Comparison of ENCODE assay signal across 18 cellular contexts in the genomic region with DNA sequence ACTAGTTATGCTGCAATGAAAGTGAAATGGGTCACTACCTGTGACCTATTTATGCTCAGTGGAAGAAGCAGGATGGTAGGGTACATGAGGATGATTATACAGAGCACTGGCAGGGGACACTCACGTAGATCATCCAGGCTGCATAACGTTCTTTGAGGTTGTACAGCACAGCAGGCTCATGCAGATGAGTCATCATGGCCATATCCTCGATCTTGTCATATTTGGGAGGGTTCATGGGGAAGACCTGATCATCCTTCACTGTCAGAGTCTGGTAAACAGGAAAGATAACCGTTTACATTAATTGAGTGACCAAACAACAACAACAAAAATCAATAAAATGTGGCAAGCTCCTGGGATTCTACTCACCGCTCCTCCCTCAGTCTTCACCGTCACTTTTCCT. TPM values are rescaled to one million over a fixed set of nuclear protein-coding genes. Genes with fewer than 3 reads are reported as not detected.
"Had no signal": no experiment of that assay in that cellular context is flagged by ENCODE, and none has a peak within 500 bp of the region (broad histone marks: within the 10 kb centered on the region; RNA-seq: fewer than 3 reads in every experiment).

No MANE protein-coding gene starts in this region.

- H3K79me2 ChIP-seq: hepatocyte, parathyroid adenoma had no signal

- H2AFZ ChIP-seq: hepatocyte, parathyroid adenoma had no signal

- H3K4me1 Mint-ChIP-seq: activated CD8-positive, alpha-beta memory T cell treated with anti-CD3 and anti-CD28 coated beads, Interleukin-2, amount 10 ng/mL, durations not matched to agents 7 days and 5 days; stimulated activated effector memory CD8-positive, alpha-beta T cell treated with anti-CD3 and anti-CD28 coated beads, Interleukin-12 subunit alpha, Interleukin-12 subunit beta, amount 100 ng/mL, for 72 hours had no signal

- H3K27ac Mint-ChIP-seq: activated CD8-positive, alpha-beta memory T cell treated with anti-CD3 and anti-CD28 coated beads, Interleukin-2, amount 10 ng/mL, durations not matched to agents 7 days and 5 days; activated naive CD8-positive, alpha-beta T cell; stimulated activated effector memory CD8-positive, alpha-beta T cell treated with anti-CD3 and anti-CD28 coated beads, Interleukin-12 subunit alpha, Interleukin-12 subunit beta, amount 100 ng/mL, for 72 hours had no signal

- H3K4me3 ChIP-seq: hepatocyte, tibial artery had no signal

- H3K4me2 ChIP-seq: hepatocyte had no signal

- H3K27ac ChIP-seq: hepatocyte, parathyroid adenoma, tibial artery had no signal

- H3K4me3 Mint-ChIP-seq: activated CD8-positive, alpha-beta memory T cell treated with anti-CD3 and anti-CD28 coated beads, Interleukin-2, amount 10 ng/mL, durations not matched to agents 7 days and 5 days; activated naive CD8-positive, alpha-beta T cell; stimulated activated effector memory CD8-positive, alpha-beta T cell treated with anti-CD3 and anti-CD28 coated beads, Interleukin-12 subunit alpha, Interleukin-12 subunit beta, amount 100 ng/mL, for 72 hours had no signal

- H3K36me3 Mint-ChIP-seq: activated CD8-positive, alpha-beta memory T cell treated with anti-CD3 and anti-CD28 coated beads, Interleukin-2, amount 10 ng/mL, durations not matched to agents 7 days and 5 days; activated naive CD8-positive, alpha-beta T cell; stimulated activated effector memory CD8-positive, alpha-beta T cell treated with anti-CD3 and anti-CD28 coated beads, Interleukin-12 subunit alpha, Interleukin-12 subunit beta, amount 100 ng/mL, for 72 hours had no signal

- H3K27me3 ChIP-seq: tibial artery had no signal

- H3K4me1 ChIP-seq: parathyroid adenoma, tibial artery had no signal

- H3K9ac ChIP-seq: parathyroid adenoma had no signal

- FAIRE-seq: bronchial epithelial cell, colon, TTC549 had no signal

- H3K36me3 ChIP-seq: tibial artery had no signal

- ATAC-seq: activated CD8-positive, alpha-beta memory T cell treated with anti-CD3 and anti-CD28 coated beads, Interleukin-2, amount 10 ng/mL, durations not matched to agents 7 days and 5 days; left ventricle myocardium superior; stimulated activated effector memory CD8-positive, alpha-beta T cell treated with anti-CD3 and anti-CD28 coated beads, Interleukin-12 subunit alpha, Interleukin-12 subunit beta, amount 100 ng/mL, for 72 hours had no signal

- DNase-seq: activated CD4-positive, alpha-beta T cell treated with anti-CD3 and anti-CD28 coated beads, Interleukin-2, amount 50 U/mL, for 4 hours; activated CD4-positive, CD25-positive, alpha-beta regulatory T cell; activated CD8-positive, alpha-beta memory T cell treated with anti-CD3 and anti-CD28 coated beads, Interleukin-2, amount 10 ng/mL, durations not matched to agents 7 days and 5 days; activated gamma-delta T cell; activated T-cell treated with anti-CD3 and anti-CD28 coated beads, Interleukin-2, amount 50 U/mL, for 48 hours; aorta; left ventricle myocardium superior; mesendoderm; T-helper 2 cell; tibial artery had no signal

- H3K9me3 Mint-ChIP-seq: stimulated activated effector memory CD8-positive, alpha-beta T cell treated with anti-CD3 and anti-CD28 coated beads, Interleukin-12 subunit alpha, Interleukin-12 subunit beta, amount 100 ng/mL, for 72 hours had no signal

- H3K9me3 ChIP-seq: tibial artery had no signal

RNA-seq across cellular contexts. Expression of a gene that starts 2.1 kb away (rescaled TPM):
- total RNA-seq: activated CD8-positive, alpha-beta memory T cell treated with anti-CD3 and anti-CD28 coated beads, Interleukin-2, amount 10 ng/mL, durations not matched to agents 7 days and 5 days; aorta; bronchial epithelial cell; hepatocyte; kidney epithelial cell had no signal
- polyA plus RNA-seq: hepatocyte had no signal

RNA-seq across cellular contexts. Expression of a gene that starts 29.0 kb away (rescaled TPM):
- total RNA-seq: activated CD8-positive, alpha-beta memory T cell treated with anti-CD3 and anti-CD28 coated beads, Interleukin-2, amount 10 ng/mL, durations not matched to agents 7 days and 5 days; aorta; bronchial epithelial cell; hepatocyte; kidney epithelial cell had no signal
- polyA plus RNA-seq: hepatocyte had no signal
